In genomic region chr5:135030691-135031145, GRCh38 we compare ENCODE assay signal across 10 cellular contexts. TPM values are rescaled to one million over a fixed set of nuclear protein-coding genes. Genes with fewer than 3 reads are reported as not detected.
DNase-seq lines count a peak whose midpoint lies in the region; ATAC-seq and TF ChIP-seq lines count a peak whose summit lies in the region.
"Had no signal": no experiment of that assay in that cellular context is flagged by ENCODE, and none has a peak within 500 bp of the region (broad histone marks: within the 10 kb centered on the region; RNA-seq: fewer than 3 reads in every experiment).

No MANE protein-coding gene starts in this region.

- peaks cover 60% of the 10 kb centered on the region for H3F3A ChIP-seq in neural progenitor cell (ENCODE audit: low read depth)

- no peak overlapping the region for H3K9ac ChIP-seq in neural progenitor cell

- H3K27me3 Mint-ChIP-seq in CD8-positive, alpha-beta memory T cell, result peaks cover 50 to 72% of the 10 kb centered on the region in 2 donors
- H3K27me3 Mint-ChIP-seq in neural progenitor cell (ENCODE audit: insufficient read depth, low read depth), result peaks cover 76% of the 10 kb centered on the region

- POLR2A ChIA-PET in CD8-positive, alpha-beta memory T cell (lab: Charles Lee), result no interaction called here
- POLR2A ChIA-PET in Panc1 (lab: Charles Lee), result interaction anchor here (0.6 kb wide), 1 partner anchor 10 kb away, joined by 3 read pairs; no protein-coding TSS in a partner anchor

- H4K20me1 ChIP-seq in neural progenitor cell (ENCODE audit: low read depth), result peaks cover 89% of the 10 kb centered on the region

- H3K4me3 ChIP-seq in CD8-positive, alpha-beta memory T cell (ENCODE audit: low read length), result no peak overlapping the region
- H3K4me3 ChIP-seq in Panc1 (ENCODE audit: low read depth in 2 of 2, low read length in 2 of 2), result peak overlapping the region; percentile 76 to 96
- H3K4me3 ChIP-seq in epithelial cell of proximal tubule (ENCODE audit: low read depth, low read length), result peak overlapping the region; percentile 32
- H3K4me3 ChIP-seq in neural progenitor cell, result peak overlapping the region; percentile 37

- H3K27me3 ChIP-seq in CD8-positive, alpha-beta memory T cell (ENCODE audit: insufficient read depth, low read length, poor library complexity, severe bottlenecking), result peaks cover 22% of the 10 kb centered on the region
- H3K27me3 ChIP-seq in Panc1 (ENCODE audit: control insufficient read depth, insufficient read depth, low read length), result no peaks in the 10 kb centered on the region
- H3K27me3 ChIP-seq in neural progenitor cell, result peaks cover 100% of the 10 kb centered on the region

- in situ Hi-C loops in Panc1 (cut with HindIII; ENCODE audit: low pct_unique_long_range_greater_than_20kb, low sequenced_read_pairs), result no loop called here

- peak overlapping the region in 3 of 7 donors; percentile 16 to 32 (median 19) for H3K4me3 Mint-ChIP-seq in CD8-positive, alpha-beta memory T cell
- no peak overlapping the region for H3K4me3 Mint-ChIP-seq in neural progenitor cell

- no peaks in the 10 kb centered on the region for H3K36me3 ChIP-seq in CD8-positive, alpha-beta memory T cell (ENCODE audit: insufficient read depth, low read length)
- H3K36me3 ChIP-seq in Panc1 (ENCODE audit: control insufficient read depth, insufficient read depth, low read length), result peaks cover 4% of the 10 kb centered on the region; the same call in 1 of the 2 replicates
- H3K36me3 ChIP-seq in neural progenitor cell, result no peaks in the 10 kb centered on the region

- peaks cover 6% of the 10 kb centered on the region for H3K4me1 ChIP-seq in CD8-positive, alpha-beta memory T cell (ENCODE audit: insufficient read depth, low read length)
- H3K4me1 ChIP-seq in Panc1 (ENCODE audit: control insufficient read depth, insufficient read depth, low read length) (peaks cover 25% of the 10 kb centered on the region), neural progenitor cell (peaks cover 24% of the 10 kb centered on the region)

- peaks cover 27 to 55% (median 27%) of the 10 kb centered on the region in 3 donors for H3K4me1 Mint-ChIP-seq in CD8-positive, alpha-beta memory T cell
- H3K4me1 Mint-ChIP-seq in neural progenitor cell, result peaks cover 27% of the 10 kb centered on the region

- CTCF ChIA-PET in CD8-positive, alpha-beta memory T cell (lab: Charles Lee), result no interaction called here
- CTCF ChIA-PET in Panc1 (lab: Charles Lee), result no interaction called here

- no peaks in the 10 kb centered on the region for H3K79me2 ChIP-seq in neural progenitor cell (ENCODE audit: low read depth)

- H3K9me3 ChIP-seq in CD8-positive, alpha-beta memory T cell (ENCODE audit: low read length), result no peaks in the 10 kb centered on the region
- H3K9me3 ChIP-seq in Panc1 (ENCODE audit: control insufficient read depth, insufficient read depth, low read depth, low read length) (no peaks in the 10 kb centered on the region), neural progenitor cell (ENCODE audit: low read depth) (no peaks in the 10 kb centered on the region)

- peak overlapping the region; percentile 80 for H3K27ac ChIP-seq in CD8-positive, alpha-beta memory T cell (ENCODE audit: low read depth, low read length)
- H3K27ac ChIP-seq in Panc1 (ENCODE audit: low read length) (peak overlapping the region; percentile 92), neural progenitor cell (no peak overlapping the region)

- H2AFZ ChIP-seq in neural progenitor cell (replicated peaks), result no peak overlapping the region

- H3K9me3 Mint-ChIP-seq in CD8-positive, alpha-beta memory T cell, result peaks cover 0 to 3% (median 0%) of the 10 kb centered on the region in 5 donors
- H3K9me3 Mint-ChIP-seq in neural progenitor cell, result no peaks in the 10 kb centered on the region

- BruUV-seq in Panc1 (replicated peaks; lab: Mats Ljungman, UMichigan), result no TSS peak

- H3K36me3 Mint-ChIP-seq in CD8-positive, alpha-beta memory T cell, result no peaks in the 10 kb centered on the region
- H3K36me3 Mint-ChIP-seq in neural progenitor cell, result no peaks in the 10 kb centered on the region

- intact Hi-C loops in Panc1 (cut with micrococcal nuclease; ENCODE audit: unreplicated experiment), result loop anchor here (5.0 kb wide), 1 partner anchor 162 kb away; no protein-coding TSS in a partner anchor

- peak overlapping the region; percentile 73 for H3K4me2 ChIP-seq in neural progenitor cell

- no peak for DNase-seq in CD8-positive, alpha-beta memory T cell
- DNase-seq in Panc1 (ENCODE audit: low read depth, low spot score) (no peak), epithelial cell of proximal tubule (ENCODE audit: low read depth) (no peak), neural progenitor cell (ENCODE audit: low spot score) (peak; percentile 51), SHP77 treated with DMSO at 0.1 percent for 48 hours (lab: John Stamatoyannopoulos, UW) (no peak), NCI-H446 (lab: John Stamatoyannopoulos, UW) (no peak)
- DNase-seq: GOT3 had no signal

- H3K27ac Mint-ChIP-seq in CD8-positive, alpha-beta memory T cell, result no peak overlapping the region
- no peak overlapping the region for H3K27ac Mint-ChIP-seq in neural progenitor cell

- TF ChIP-seq CTCF in Panc1 (IDR thresholded peaks at IDR 0.05) (no peak), epithelial cell of proximal tubule (conservative IDR thresholded peaks at IDR 0.05; ENCODE audit: low read depth, low read length) (no peak), neural progenitor cell (IDR thresholded peaks at IDR 0.05) (no peak)

- ATAC-seq in Panc1 (peak; percentile 47), HG03460 (IDR thresholded peaks at IDR 0.05; ENCODE audit: unreplicated experiment) (no peak), HG02642 (IDR thresholded peaks at IDR 0.05; ENCODE audit: poor library complexity, unreplicated experiment) (no peak)

RNA-seq across cellular contexts. Expression of gene PITX1, which starts 3.3 kb away (rescaled TPM):
- total RNA-seq in CD8-positive, alpha-beta memory T cell, result not detected
- polyA plus RNA-seq in CD8-positive, alpha-beta memory T cell, result not detected
- total RNA-seq in Panc1 (2021; ENCODE audit: unreplicated experiment), result 41.5 TPM
- 72.4 TPM for polyA plus RNA-seq in Panc1 (2012; ENCODE audit: insufficient read length)
- 0.14 and 1.6 TPM in 2 replicates for total RNA-seq in epithelial cell of proximal tubule
- not detected in 2 replicates for total RNA-seq in neural progenitor cell (ENCODE audit: low replicate concordance)
- total RNA-seq: dermis microvascular lymphatic vessel endothelial cell had no signal

Comparison
In these comparisons a context has a peak if more than half of its experiments do, and no peak if none do; other contexts are left out.
1. RNA of gene PITX1, which starts 3.3 kb away (total RNA-seq): 41.5 TPM in Panc1 (single experiment); 0.14 to 1.6 TPM in epithelial cell of proximal tubule, not detected in CD8-positive, alpha-beta memory T cell and not detected in neural progenitor cell; every median in the first group is over 10 times any median in the second.